8 cellular contexts compared by ENCODE assay signal in genomic region chr6:43774776-43775583, GRCh38. TPM values are rescaled to one million over a fixed set of nuclear protein-coding genes. Genes with fewer than 3 reads are reported as not detected.
DNase-seq lines count a peak whose midpoint lies in the region; ATAC-seq and TF ChIP-seq lines count a peak whose summit lies in the region.

No MANE protein-coding gene starts in this region.

- peak overlapping the region; percentile 17; the same call in 1 of the 2 replicates for H4K5ac ChIP-seq in IMR-90 (ENCODE audit: low read depth, low read length)

- H2AFZ ChIP-seq in IMR-90 (replicated peaks; ENCODE audit: low read length, poor library complexity) (peak overlapping the region; percentile 89), smooth muscle cell (ENCODE audit: low read depth) (no peak overlapping the region)

- H3K4ac ChIP-seq in IMR-90 (ENCODE audit: low read depth, low read length) = peak overlapping the region; percentile 76

- H3K9ac ChIP-seq in IMR-90 (ENCODE audit: low read depth, low read length) = peak overlapping the region; percentile 97
- peak overlapping the region; percentile 41 for H3K9ac ChIP-seq in iPS-15b (ENCODE audit: low read depth, low read length)
- H3K9ac ChIP-seq in smooth muscle cell (ENCODE audit: low read depth) = no peak overlapping the region

- H3K4me3 ChIP-seq in IMR-90 (ENCODE audit: insufficient read depth, low read depth, low read length) (peak overlapping the region; percentile 94), astrocyte of the spinal cord (ENCODE audit: low read depth, low read length) (peak overlapping the region; percentile 25), iPS-15b (ENCODE audit: low read depth, low read length) (peak overlapping the region; percentile 19), smooth muscle cell (peak overlapping the region; percentile 89)

- peak overlapping the region; percentile 92 for H3K27ac ChIP-seq in IMR-90 (ENCODE audit: insufficient read depth, low read length)
- peak overlapping the region; percentile 22 for H3K27ac ChIP-seq in smooth muscle cell (ENCODE audit: low read depth)

- peak overlapping the region; percentile 82 for H3K14ac ChIP-seq in IMR-90 (replicated peaks; ENCODE audit: low read depth, low read length)

- H2AK9ac ChIP-seq in IMR-90 (replicated peaks; ENCODE audit: low read depth, low read length, poor library complexity) = peak overlapping the region; percentile 95

- WGBS in IMR-90 (ENCODE audit: extremely low coverage in 2 of 2, insufficient read length in 1 of 2), 2 experiments = 30% methylated on average over 2 of the region's 17 CpGs; no CpG with 5 or more reads in 1 of the 2 experiments
- 43% methylated on average over 17 of the region's 17 CpGs for WGBS in smooth muscle cell (ENCODE audit: low lambda C conversion rate)

- H2BK120ac ChIP-seq in IMR-90 (ENCODE audit: low read depth, low read length) = peak overlapping the region; percentile 11; the same call in 1 of the 2 replicates

- no peaks in the 10 kb centered on the region for H3K9me3 ChIP-seq in IMR-90 (ENCODE audit: control insufficient read depth, insufficient read depth, low read length)
- H3K9me3 ChIP-seq in iPS-15b (ENCODE audit: control insufficient read depth, insufficient read depth, low read length) = no peaks in the 10 kb centered on the region
- no peaks in the 10 kb centered on the region for H3K9me3 ChIP-seq in smooth muscle cell (replicated peaks; ENCODE audit: low read depth)

- H3K23ac ChIP-seq in IMR-90 (ENCODE audit: low read depth, low read length) = peak overlapping the region; percentile 80

- H3K9me1 ChIP-seq in IMR-90 (ENCODE audit: insufficient read depth, low read length) = peaks cover 31% of the 10 kb centered on the region

- peaks cover 38 to 81% of the 10 kb centered on the region in 2 experiments for H3K79me1 ChIP-seq in IMR-90 (ENCODE audit: low read depth in 1 of 2, low read length in 2 of 2)

- 0 out of 3 replicates have a peak overlapping the region, but pooled peaks have one; percentile 21 for H2BK15ac ChIP-seq in IMR-90 (ENCODE audit: low read depth, low read length)

- no TSS peak for BruUV-seq in IMR-90 (replicated peaks; lab: Mats Ljungman, UMichigan)

- peak; percentile 61 for TF ChIP-seq RAD21 in IMR-90 (IDR thresholded peaks at IDR 0.05; ENCODE audit: low read length)

- peak overlapping the region; percentile 41 for H2BK5ac ChIP-seq in IMR-90 (ENCODE audit: low read depth, low read length, poor library complexity, severe bottlenecking)

- peak overlapping the region; percentile 87 for H2AK5ac ChIP-seq in IMR-90 (ENCODE audit: low read depth, low read length)

- CTCF ChIA-PET in IMR-90 (lab: Yijun Ruan, JAX) = interaction anchor here (0.6 to 2.0 kb wide), 10 partner anchors 9 to 304 kb away, joined by 3 to 6 read pairs (median 4); no protein-coding TSS in a partner anchor

- peak overlapping the region; percentile 12; the same call in 1 of the 2 replicates for H3K18ac ChIP-seq in IMR-90 (ENCODE audit: low read depth, low read length)

- peak overlapping the region; percentile 35; the same call in 1 of the 2 replicates for H3K56ac ChIP-seq in IMR-90 (ENCODE audit: extremely low read depth, insufficient read depth, low read length)

- H4K8ac ChIP-seq in IMR-90 (ENCODE audit: low read depth in 2 of 2, low read length in 2 of 2) = peak overlapping the region in 1 of 2 experiments; percentile 62; a peak in 2 of 4 replicates

- no peak for TF ChIP-seq POLR2A in IMR-90 (IDR thresholded peaks at IDR 0.05; ENCODE audit: low read depth, low read length)

- H3F3A ChIP-seq in smooth muscle cell (ENCODE audit: low read depth) = peaks cover 14% of the 10 kb centered on the region

- H3K36me3 ChIP-seq in IMR-90 (ENCODE audit: control insufficient read depth, insufficient read depth, low read length) (peaks cover 69% of the 10 kb centered on the region), iPS-15b (ENCODE audit: control insufficient read depth, insufficient read depth, low read length) (peaks cover 24% of the 10 kb centered on the region), smooth muscle cell (ENCODE audit: low read depth) (peaks cover 10% of the 10 kb centered on the region)

- H4K91ac ChIP-seq in IMR-90 (ENCODE audit: insufficient read depth, low read depth, low read length) = peak overlapping the region; percentile 60

- no peak overlapping the region for H2BK20ac ChIP-seq in IMR-90 (ENCODE audit: low read depth, low read length)

- DNase-seq in EL (peak; percentile 85), IMR-90 (peak; percentile 61), T-helper 22 cell (ENCODE audit: low read depth) (peak; percentile 34), astrocyte of the spinal cord (ENCODE audit: low read depth, low spot score) (peak; percentile 64), smooth muscle cell (lab: John Stamatoyannopoulos, UW; ENCODE audit: unreplicated experiment) (peak; percentile 26)

- intact Hi-C loops in IMR-90 (cut with micrococcal nuclease) = loop anchor here (1.0 to 5.0 kb wide), 4 partner anchors 51 to 222 kb away; partner anchors contain the start of genes GTPBP2 and MRPS18A

- in situ Hi-C loops in IMR-90 (cut with MboI; ENCODE audit: low sequenced_read_pairs) (loop anchor here (5.0 kb wide), 1 partner anchor 297 kb away; no protein-coding TSS in a partner anchor), astrocyte of the spinal cord (cut with HindIII; ENCODE audit: low sequenced_read_pairs) (no loop called here)

- H3K4me1 ChIP-seq in IMR-90 (ENCODE audit: control insufficient read depth, insufficient read depth, low read length) (peaks cover 23% of the 10 kb centered on the region), iPS-15b (ENCODE audit: control insufficient read depth, insufficient read depth, low read length) (peaks cover 19% of the 10 kb centered on the region), smooth muscle cell (ENCODE audit: low read depth) (peaks cover 20% of the 10 kb centered on the region)

- H3K4me2 ChIP-seq in IMR-90 (ENCODE audit: low read depth, low read length) = peak overlapping the region; percentile 95
- H3K4me2 ChIP-seq in smooth muscle cell = peak overlapping the region; percentile 96

- dilution Hi-C loops in IMR-90 (cut with HindIII; ENCODE audit: low sequenced_read_pairs, unreplicated experiment) = no loop called here

- POLR2A ChIA-PET in IMR-90 (lab: Charles Lee; ENCODE audit: unreplicated experiment) = no interaction called here

- H4K20me1 ChIP-seq in IMR-90 (ENCODE audit: insufficient read depth, low read length) = peaks cover 98% of the 10 kb centered on the region
- peaks cover 99% of the 10 kb centered on the region for H4K20me1 ChIP-seq in smooth muscle cell (ENCODE audit: low read depth)

- H3K27me3 ChIP-seq in IMR-90 (ENCODE audit: control insufficient read depth, insufficient read depth, low read length) (no peaks in the 10 kb centered on the region), iPS-15b (ENCODE audit: control insufficient read depth, insufficient read depth, low read length) (peaks cover 3% of the 10 kb centered on the region), smooth muscle cell (ENCODE audit: low read depth) (no peaks in the 10 kb centered on the region)

- peaks cover 98% of the 10 kb centered on the region for H3K79me2 ChIP-seq in smooth muscle cell (ENCODE audit: low read depth)

- ATAC-seq in IMR-90 (ENCODE audit: low read depth) (peak; percentile 34), HG02610 (IDR thresholded peaks at IDR 0.05; ENCODE audit: unreplicated experiment) (no peak), GM18502 (IDR thresholded peaks at IDR 0.05; ENCODE audit: poor library complexity, unreplicated experiment) (no peak)

- TF ChIP-seq CTCF in IMR-90 (conservative IDR thresholded peaks at IDR 0.05; ENCODE audit: low read depth, low read length) = peak; percentile 83
- TF ChIP-seq CTCF in astrocyte of the spinal cord (IDR thresholded peaks at IDR 0.05; ENCODE audit: low read depth, low read length) = peak; percentile 87
- peak; percentile 82 for TF ChIP-seq CTCF in smooth muscle cell (IDR thresholded peaks at IDR 0.05; ENCODE audit: borderline replicate concordance, insufficient read depth, poor library complexity, severe bottlenecking)

TF ChIP-seq in IMR-90, 13 proteins besides CTCF, POLR2A, EP300 and RAD21:
- TF ChIP-seq MAZ (IDR thresholded peaks at IDR 0.05; ENCODE audit: borderline replicate concordance, low read depth, low read length) = peak; percentile 24; the same call in 1 of the 2 replicates
- TF ChIP-seq NFE2L2 (IDR thresholded peaks at IDR 0.05; ENCODE audit: low read depth, low read length) = no peak
- TF ChIP-seq CHD1 (IDR thresholded peaks at IDR 0.05; ENCODE audit: low read depth, low read length) = 0 out of 2 replicates have a peak, but pooled peaks have one; percentile 18
- 0 out of 2 replicates have a peak, but pooled peaks have one; percentile 11 for TF ChIP-seq MXI1 (IDR thresholded peaks at IDR 0.05; ENCODE audit: borderline replicate concordance, low read depth, low read length)
- TF ChIP-seq SMC3 (IDR thresholded peaks at IDR 0.05; ENCODE audit: low read depth, low read length) = peak; percentile 63

RNA-seq across cellular contexts. Expression of gene VEGFA, which starts 5.0 kb away (rescaled TPM):
- 156 and 190 TPM in 2 replicates for total RNA-seq in IMR-90 (2012; rRNA removed)
- polyA plus RNA-seq in IMR-90 (2012; rRNA removed) = 211 and 234 TPM in 2 replicates
- 69.3 and 213 TPM in 2 replicates for polyA plus RNA-seq in IMR-90 (2012; cell fraction: cytosol; rRNA removed)
- 853 and 1,420 TPM in 2 replicates for polyA plus RNA-seq in IMR-90 (2012; cell fraction: nucleus; rRNA removed; ENCODE audit: low replicate concordance)
- 120 and 136 TPM in 2 replicates for total RNA-seq in smooth muscle cell
- 116 and 143 TPM in 2 replicates for polyA plus RNA-seq in smooth muscle cell

Comparison
In these comparisons a context has a peak if more than half of its experiments do, and no peak if none do; other contexts are left out.
1. DNase-seq: peak in every context shown above with its lines; median percentile 85 in EL; 64 in astrocyte of the spinal cord; 61 in IMR-90; 34 in T-helper 22 cell; 26 in smooth muscle cell.
2. H3K4me3 ChIP-seq: peak in every context shown above with its lines; median percentile 94 in IMR-90; 89 in smooth muscle cell; 25 in astrocyte of the spinal cord; 19 in iPS-15b.